12 cellular contexts compared by ENCODE assay signal in the genomic region with DNA sequence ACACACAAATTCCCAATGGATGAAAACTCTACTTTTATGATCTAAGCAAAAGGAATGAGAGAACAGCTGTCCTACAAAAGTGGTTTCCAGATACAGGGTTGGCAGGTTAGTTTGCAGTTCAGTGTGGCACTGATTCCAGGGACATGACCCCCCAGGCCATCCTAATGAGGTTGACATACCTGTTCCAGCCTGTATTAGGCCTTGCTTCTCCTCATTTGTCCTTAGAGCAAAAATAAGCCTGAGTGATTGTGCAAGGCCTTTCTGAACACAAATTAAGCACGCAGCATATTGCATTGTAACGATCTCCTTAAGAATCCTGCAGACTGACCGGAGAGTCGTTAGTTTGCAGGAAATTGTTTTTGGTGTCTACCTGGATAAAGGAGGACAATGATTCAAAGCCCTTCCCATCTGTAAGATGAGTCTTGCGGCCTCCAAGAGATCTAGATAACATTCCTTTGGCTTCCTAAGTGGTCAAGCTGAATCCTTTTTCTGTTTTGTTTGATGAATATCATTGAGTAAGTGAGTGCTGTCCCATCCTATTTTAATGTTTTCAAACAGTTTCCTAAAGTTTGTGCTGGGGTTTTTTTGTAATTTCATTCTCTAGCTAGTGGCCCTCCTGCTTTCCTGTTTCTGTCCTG. TPM values are rescaled to one million over a fixed set of nuclear protein-coding genes. Genes with fewer than 3 reads are reported as not detected.
DNase-seq lines count a peak whose midpoint lies in the region; ATAC-seq and TF ChIP-seq lines count a peak whose summit lies in the region.
"Had no signal": no experiment of that assay in that cellular context is flagged by ENCODE, and none has a peak within 500 bp of the region (broad histone marks: within the 10 kb centered on the region; RNA-seq: fewer than 3 reads in every experiment).

No MANE protein-coding gene starts in this region.

- H3K79me2 ChIP-seq in DND-41 (ENCODE audit: insufficient read depth, low read length) = no peaks in the 10 kb centered on the region
- no peaks in the 10 kb centered on the region for H3K79me2 ChIP-seq in OCI-LY1 (ENCODE audit: insufficient read depth, low read length)

- DNase-seq in DND-41 (no peak), colonic mucosa (no peak), progenitor cell of endocrine pancreas (ENCODE audit: low spot score, unreplicated experiment) (no peak), NCI-H2227 (lab: John Stamatoyannopoulos, UW; ENCODE audit: unreplicated experiment) (no peak), H4 (ENCODE audit: low spot score) (no peak), medulla oblongata (ENCODE audit: extremely low spot score) (no peak)
- DNase-seq in effector CD8-positive, alpha-beta T cell (lab: John Stamatoyannopoulos, UW) = no peak
- DNase-seq: activated CD8-positive, alpha-beta memory T cell treated with anti-CD3 and anti-CD28 coated beads, Interleukin-2, amount 50 U/mL, for 4 hours; DMS 273 treated with DMSO at 0.1 percent for 48 hours had no signal

- peak overlapping the region; percentile 94 for H3K4me2 ChIP-seq in DND-41 (ENCODE audit: insufficient read depth, low read length)
- H3K4me2 ChIP-seq in OCI-LY1 (ENCODE audit: low read length) = peak overlapping the region; percentile 97; the same call in 1 of the 2 replicates

- no peaks in the 10 kb centered on the region for H3K9me2 ChIP-seq in OCI-LY1 (ENCODE audit: low read depth, low read length)

- H2AFZ ChIP-seq in DND-41 (ENCODE audit: low read depth, low read length) (peak overlapping the region; percentile 86), OCI-LY1 (ENCODE audit: low read length) (no peak overlapping the region)

- intact Hi-C loops in colonic mucosa (cut with DNase I) = no loop called here

- peak overlapping the region; percentile 70 for H3K9ac ChIP-seq in DND-41 (ENCODE audit: low read depth, low read length)
- no peak overlapping the region; the same call in 1 of the 2 replicates for H3K9ac ChIP-seq in OCI-LY1 (ENCODE audit: low read length)
- H3K9ac ChIP-seq in colonic mucosa (ENCODE audit: low read depth in 2 of 2, low read length in 2 of 2) = peak overlapping the region in 1 of 2 donors; percentile 100

- TF ChIP-seq CTCF in DND-41 (IDR thresholded peaks at IDR 0.05; ENCODE audit: borderline replicate concordance, extremely low read depth, low read length, poor library complexity, severe bottlenecking) (no peak), OCI-LY1 (IDR thresholded peaks at IDR 0.05; ENCODE audit: low read length) (no peak), colonic mucosa (IDR thresholded peaks at IDR 0.05) (no peak), progenitor cell of endocrine pancreas (IDR thresholded peaks at IDR 0.05; ENCODE audit: unreplicated experiment) (no peak)

- peaks cover 56% of the 10 kb centered on the region for H3K4me1 Mint-ChIP-seq in progenitor cell of endocrine pancreas (ENCODE audit: low read depth)

- H3K9me3 Mint-ChIP-seq in progenitor cell of endocrine pancreas (ENCODE audit: low read depth) = no peaks in the 10 kb centered on the region
- H3K9me3 Mint-ChIP-seq: dendritic cell treated with granulocyte-macrophage colony-stimulating factor and Interleukin-4, amounts not matched to agents 40 ng/mL and 50 ng/mL, for 4 days had no signal

- H3K27ac ChIP-seq in DND-41 (ENCODE audit: low read length) (peak overlapping the region; percentile 95), OCI-LY1 (ENCODE audit: low read depth, low read length, poor library complexity, severe bottlenecking) (no peak overlapping the region), colonic mucosa (peak overlapping the region; percentile 85)
- H3K27ac ChIP-seq: SK-N-MC had no signal

- H3K9me3 ChIP-seq in DND-41 (ENCODE audit: insufficient read depth, low read length, severe bottlenecking) (no peaks in the 10 kb centered on the region), OCI-LY1 (ENCODE audit: low read length) (no peaks in the 10 kb centered on the region), colonic mucosa (no peaks in the 10 kb centered on the region)

- no peak for ATAC-seq in DND-41 (ENCODE audit: insufficient read depth, low read depth)

- H3K27me3 ChIP-seq in DND-41 (ENCODE audit: insufficient read depth, low read length, poor library complexity) = no peaks in the 10 kb centered on the region
- H3K27me3 ChIP-seq in OCI-LY1 (ENCODE audit: insufficient read depth, low read length) = no peaks in the 10 kb centered on the region
- H3K27me3 ChIP-seq in colonic mucosa = no peaks in the 10 kb centered on the region

- peaks cover 26% of the 10 kb centered on the region for H3K4me1 ChIP-seq in DND-41 (ENCODE audit: insufficient read depth, low read length)
- peaks cover 22% of the 10 kb centered on the region for H3K4me1 ChIP-seq in OCI-LY1 (ENCODE audit: insufficient read depth, low read length, severe bottlenecking)
- H3K4me1 ChIP-seq in colonic mucosa = no peaks in the 10 kb centered on the region

- peak overlapping the region; percentile 14 for H3K4me3 Mint-ChIP-seq in progenitor cell of endocrine pancreas (ENCODE audit: low read depth)

- peak overlapping the region; percentile 99 for H3K27ac Mint-ChIP-seq in progenitor cell of endocrine pancreas

- H3K27me3 Mint-ChIP-seq in progenitor cell of endocrine pancreas = no peaks in the 10 kb centered on the region

- no peaks in the 10 kb centered on the region for H3F3A ChIP-seq in OCI-LY1 (ENCODE audit: insufficient read depth, low read length)

- H3K36me3 Mint-ChIP-seq in progenitor cell of endocrine pancreas (ENCODE audit: insufficient read depth) = no peaks in the 10 kb centered on the region

- H4K20me1 ChIP-seq in DND-41 (ENCODE audit: insufficient read depth, low read length) (no peaks in the 10 kb centered on the region), OCI-LY1 (ENCODE audit: insufficient read depth, low read length) (no peaks in the 10 kb centered on the region)

- peak overlapping the region in 1 of 2 experiments; percentile 65; a peak in 2 of 4 replicates for H3K4me3 ChIP-seq in DND-41 (ENCODE audit: low read depth in 1 of 2, low read length in 2 of 2)
- H3K4me3 ChIP-seq in OCI-LY1 (ENCODE audit: low read depth, low read length, poor library complexity, severe bottlenecking) = no peak overlapping the region
- no peak overlapping the region for H3K4me3 ChIP-seq in colonic mucosa

- H3K36me3 ChIP-seq in DND-41 (ENCODE audit: insufficient read depth, low read length) (no peaks in the 10 kb centered on the region), OCI-LY1 (ENCODE audit: insufficient read depth, low read length) (no peaks in the 10 kb centered on the region), colonic mucosa (no peaks in the 10 kb centered on the region)

RNA-seq across cellular contexts. Expression of a gene that starts 1.6 kb away (rescaled TPM):
- total RNA-seq in colonic mucosa (10 to 100 TPM; 43.4 to 73.1 TPM), progenitor cell of endocrine pancreas (13.6 and 14.1 TPM in 2 replicates)
- total RNA-seq in H4 (2014; rRNA removed; shearing (Covaris generic)) = 1.2 and 4.0 TPM in 2 replicates
